In genomic region chr12:72815421-72815820, GRCh38 we compare ENCODE assay signal across 17 cellular contexts.
DNase-seq lines count a peak whose midpoint lies in the region; ATAC-seq, FAIRE-seq and TF ChIP-seq lines count a peak whose summit lies in the region.
"Had no signal": no experiment of that assay in that cellular context is flagged by ENCODE, and none has a peak within 500 bp of the region (broad histone marks: within the 10 kb centered on the region; RNA-seq: fewer than 3 reads in every experiment).

No MANE protein-coding gene starts in this region.

- H3F3A ChIP-seq in GM23338 (replicated peaks; ENCODE audit: low read depth): no peaks in the 10 kb centered on the region
- H3F3A ChIP-seq in neural progenitor cell (ENCODE audit: low read depth): no peaks in the 10 kb centered on the region

- no peak overlapping the region for H3K4me3 Mint-ChIP-seq in GM23338
- H3K4me3 Mint-ChIP-seq in endodermal cell: no peak overlapping the region
- H3K4me3 Mint-ChIP-seq in neural progenitor cell: no peak overlapping the region
- H3K4me3 Mint-ChIP-seq: CD4-positive, alpha-beta memory T cell; HFFc6 had no signal

- H3K14ac ChIP-seq in H1 (ENCODE audit: insufficient read length): no peak overlapping the region

- H2AFZ ChIP-seq in GM23338 (no peak overlapping the region), H1 (ENCODE audit: low read length) (no peak overlapping the region), neural progenitor cell (replicated peaks) (no peak overlapping the region)

- no peak for TF ChIP-seq EP300 in H1 (IDR thresholded peaks at IDR 0.05; ENCODE audit: borderline replicate concordance in 1 of 2, low read depth in 2 of 2, low read length in 2 of 2)

- H4K5ac ChIP-seq in H1 (ENCODE audit: insufficient read length, low read depth, low read length) (no peak overlapping the region), mesendoderm (ENCODE audit: low read length) (no peak overlapping the region)

- H2BK12ac ChIP-seq in H1 (ENCODE audit: low read depth, low read length): no peak overlapping the region

- H3K9ac ChIP-seq in HUES48 (ENCODE audit: low read depth, low read length) (no peak overlapping the region), H1 (replicated peaks in 1 of 4; ENCODE audit: extremely low read depth in 1 of 4, low read depth in 3 of 4, low read length in 3 of 4) (no peak overlapping the region), mesendoderm (ENCODE audit: low read length) (no peak overlapping the region), endodermal cell (ENCODE audit: extremely low read depth, low read length, poor library complexity, severe bottlenecking) (no peak overlapping the region), neural progenitor cell (no peak overlapping the region)

- H2BK120ac ChIP-seq in H1 (replicated peaks; ENCODE audit: low read depth, low read length) (no peak overlapping the region), mesendoderm (ENCODE audit: low read depth, low read length) (no peak overlapping the region)

- peaks cover 17% of the 10 kb centered on the region; the same call in 1 of the 2 replicates for H3K36me3 ChIP-seq in GM23338 (ENCODE audit: insufficient read depth)
- H3K36me3 ChIP-seq in HUES48 (ENCODE audit: control insufficient read depth, insufficient read depth, low read length): no peaks in the 10 kb centered on the region
- peaks cover 0 to 4% (median 0%) of the 10 kb centered on the region in 4 experiments; a peak in 2 of 8 replicates for H3K36me3 ChIP-seq in H1 (ENCODE audit: control insufficient read depth in 2 of 4, insufficient read depth in 4 of 4, low read length in 3 of 4)
- no peaks in the 10 kb centered on the region for H3K36me3 ChIP-seq in mesendoderm (ENCODE audit: control insufficient read depth, insufficient read depth, low read length)
- peaks cover 5% of the 10 kb centered on the region for H3K36me3 ChIP-seq in endodermal cell (ENCODE audit: control insufficient read depth, insufficient read depth, low read length)
- no peaks in the 10 kb centered on the region for H3K36me3 ChIP-seq in neural progenitor cell
- H3K36me3 ChIP-seq: HAP-1 had no signal

- H3K27me3 Mint-ChIP-seq in GM23338 (ENCODE audit: insufficient read depth, low read depth, poor library complexity) (peaks cover 7% of the 10 kb centered on the region), endodermal cell (ENCODE audit: insufficient read depth) (no peaks in the 10 kb centered on the region), neural progenitor cell (ENCODE audit: insufficient read depth, low read depth) (peaks cover 2% of the 10 kb centered on the region)
- H3K27me3 Mint-ChIP-seq: CD4-positive, alpha-beta memory T cell had no signal

- no peak overlapping the region for H3K27ac Mint-ChIP-seq in GM23338
- H3K27ac Mint-ChIP-seq in endodermal cell: no peak overlapping the region
- H3K27ac Mint-ChIP-seq in neural progenitor cell: no peak overlapping the region
- H3K27ac Mint-ChIP-seq: CD4-positive, alpha-beta memory T cell; HFFc6 had no signal

- H3K9me3 Mint-ChIP-seq in GM23338 (peaks cover 88% of the 10 kb centered on the region), endodermal cell (peaks cover 79% of the 10 kb centered on the region), neural progenitor cell (peaks cover 58% of the 10 kb centered on the region)

- no peak overlapping the region for H4K91ac ChIP-seq in H1 (replicated peaks; ENCODE audit: insufficient read length, low read length)

- peak overlapping the region; percentile 93 for H3K27ac ChIP-seq in GM23338 (ENCODE audit: low read depth)
- peak overlapping the region; percentile 27 for H3K27ac ChIP-seq in HUES48 (ENCODE audit: low read depth, low read length)
- H3K27ac ChIP-seq in H1 (ENCODE audit: low read depth, low read length): no peak overlapping the region
- no peak overlapping the region for H3K27ac ChIP-seq in mesendoderm (ENCODE audit: low read depth, low read length)
- no peak overlapping the region for H3K27ac ChIP-seq in endodermal cell (ENCODE audit: low read depth, low read length)
- no peak overlapping the region for H3K27ac ChIP-seq in neural progenitor cell

- H3K9me2 ChIP-seq in GM23338 (ENCODE audit: insufficient read depth): peaks cover 15% of the 10 kb centered on the region

- ATAC-seq in GM23338: no peak

- no peak overlapping the region for H2BK20ac ChIP-seq in H1 (ENCODE audit: low read length)

- POLR2A ChIA-PET in H1 (lab: Charles Lee; ENCODE audit: partially characterized antibody): no interaction called here

- H3K36me3 Mint-ChIP-seq in GM23338 (ENCODE audit: low read depth) (peaks cover 83% of the 10 kb centered on the region), endodermal cell (ENCODE audit: low read depth) (peaks cover 24% of the 10 kb centered on the region), neural progenitor cell (peaks cover 6% of the 10 kb centered on the region)

- no peaks in the 10 kb centered on the region for H3K23me2 ChIP-seq in H1 (ENCODE audit: low read depth, low read length)

- H3K4ac ChIP-seq in H1 (replicated peaks; ENCODE audit: insufficient read length, low read depth, low read length) (no peak overlapping the region), mesendoderm (ENCODE audit: low read depth, low read length) (no peak overlapping the region)

- TF ChIP-seq RAD21 in H1 (IDR thresholded peaks at IDR 0.05 in 1 of 2, conservative IDR thresholded peaks at IDR 0.05 in 1 of 2; ENCODE audit: low read depth in 2 of 2, low read length in 2 of 2): no peak

- no peak overlapping the region for H3K56ac ChIP-seq in H1 (replicated peaks; ENCODE audit: insufficient read length, low read depth, low read length)
- no peak overlapping the region for H3K56ac ChIP-seq in mesendoderm (ENCODE audit: low read length)

- H3K79me1 ChIP-seq in H1 (ENCODE audit: low read depth, low read length) (no peaks in the 10 kb centered on the region), mesendoderm (ENCODE audit: low read length) (no peaks in the 10 kb centered on the region)

- H3K9me3 ChIP-seq in HUES48 (ENCODE audit: control insufficient read depth, insufficient read depth, low read length) (peaks cover 27% of the 10 kb centered on the region), H1 (ENCODE audit: insufficient read depth in 2 of 2, low read depth in 1 of 2, low read length in 1 of 2) (peaks cover 10 to 11% of the 10 kb centered on the region in 2 experiments), endodermal cell (ENCODE audit: control insufficient read depth, low read length) (peaks cover 78% of the 10 kb centered on the region), neural progenitor cell (ENCODE audit: low read depth) (no peaks in the 10 kb centered on the region)
- H3K9me3 ChIP-seq: HAP-1 had no signal

- H4K8ac ChIP-seq in H1 (ENCODE audit: extremely low read depth, insufficient read depth, low read length) (no peak overlapping the region), mesendoderm (ENCODE audit: low read depth, low read length) (no peak overlapping the region)

- no peaks in the 10 kb centered on the region for H4K20me1 ChIP-seq in GM23338 (replicated peaks; ENCODE audit: insufficient read depth)
- H4K20me1 ChIP-seq in H1 (replicated peaks in 1 of 2; ENCODE audit: control insufficient read depth in 1 of 2, insufficient read depth in 2 of 2, low read length in 2 of 2): no peaks in the 10 kb centered on the region
- H4K20me1 ChIP-seq in neural progenitor cell (ENCODE audit: low read depth): no peaks in the 10 kb centered on the region

- DNase-seq in GM23338 (ENCODE audit: low spot score) (peak; percentile 33), H1 (ENCODE audit: low read depth in 1 of 2, low spot score in 2 of 2) (no peak), mesendoderm (peak; percentile 66), endodermal cell (no peak), midbrain (lab: John Stamatoyannopoulos, UW) (no peak), neural progenitor cell (ENCODE audit: low spot score) (no peak)
- DNase-seq: C1 segment of cervical spinal cord; Calu3; CD4-positive, alpha-beta memory T cell; COR-L47; DMS53; DMS79 treated with DMSO at 0.1 percent for 48 hours; GF-D8; HFFc6 had no signal

- H2BK15ac ChIP-seq in H1 (ENCODE audit: low read length) (no peak overlapping the region), mesendoderm (replicated peaks; ENCODE audit: low read depth) (no peak overlapping the region)

- H3K4me2 ChIP-seq in GM23338 (no peak overlapping the region), H1 (ENCODE audit: insufficient read depth in 1 of 2, low read depth in 2 of 2, low read length in 2 of 2) (no peak overlapping the region), mesendoderm (ENCODE audit: low read length) (no peak overlapping the region), neural progenitor cell (no peak overlapping the region)

- H2AK5ac ChIP-seq in H1 (ENCODE audit: low read depth, low read length) (no peak overlapping the region), mesendoderm (ENCODE audit: low read length) (no peak overlapping the region)

- peak overlapping the region; percentile 73; the same call in 1 of the 2 replicates for H2BK5ac ChIP-seq in H1 (ENCODE audit: low read depth, low read length)
- H2BK5ac ChIP-seq in mesendoderm (ENCODE audit: low read length): no peak overlapping the region

- peaks cover 16% of the 10 kb centered on the region for H3K4me1 Mint-ChIP-seq in GM23338
- H3K4me1 Mint-ChIP-seq in endodermal cell: no peaks in the 10 kb centered on the region
- H3K4me1 Mint-ChIP-seq in neural progenitor cell: no peaks in the 10 kb centered on the region
- H3K4me1 Mint-ChIP-seq: CD4-positive, alpha-beta memory T cell had no signal

- no peaks in the 10 kb centered on the region for H3K79me2 ChIP-seq in GM23338 (replicated peaks; ENCODE audit: insufficient read depth)
- no peaks in the 10 kb centered on the region for H3K79me2 ChIP-seq in H1 (ENCODE audit: control insufficient read depth in 1 of 2, insufficient read depth in 2 of 2, low read length in 2 of 2)
- H3K79me2 ChIP-seq in mesendoderm (ENCODE audit: control insufficient read depth, insufficient read depth, low read length): no peaks in the 10 kb centered on the region
- H3K79me2 ChIP-seq in neural progenitor cell (ENCODE audit: low read depth): no peaks in the 10 kb centered on the region

- CTCF ChIA-PET in H1 (lab: Charles Lee; ENCODE audit: partially characterized antibody): interaction anchor here (0.6 to 1.3 kb wide), 2 partner anchors 9 to 25 kb away, joined by 3 to 4 read pairs; no protein-coding TSS in a partner anchor

- no peaks in the 10 kb centered on the region for H3K27me3 ChIP-seq in GM23338 (ENCODE audit: insufficient read depth)
- H3K27me3 ChIP-seq in HUES48 (ENCODE audit: control insufficient read depth, insufficient read depth, low read length): no peaks in the 10 kb centered on the region
- no peaks in the 10 kb centered on the region for H3K27me3 ChIP-seq in H1 (replicated peaks in 1 of 4; ENCODE audit: control insufficient read depth in 3 of 4, extremely low read depth in 1 of 4, insufficient read depth in 3 of 4, low read length in 3 of 4)
- no peaks in the 10 kb centered on the region for H3K27me3 ChIP-seq in mesendoderm (ENCODE audit: insufficient read depth, low read length, poor library complexity)
- no peaks in the 10 kb centered on the region for H3K27me3 ChIP-seq in endodermal cell (ENCODE audit: control insufficient read depth, insufficient read depth, low read length, poor library complexity, severe bottlenecking)
- H3K27me3 ChIP-seq in neural progenitor cell: no peaks in the 10 kb centered on the region

- no peak for TF ChIP-seq POLR2A in H1 (IDR thresholded peaks at IDR 0.05; ENCODE audit: control extremely low read depth in 1 of 2, low read depth in 2 of 2, low read length in 2 of 2)

- no peak overlapping the region for H3K4me3 ChIP-seq in GM23338
- no peak overlapping the region for H3K4me3 ChIP-seq in HUES48 (ENCODE audit: low read depth, low read length)
- peak overlapping the region in 1 of 4 experiments; percentile 28; a peak in 1 of 8 replicates for H3K4me3 ChIP-seq in H1 (ENCODE audit: extremely low read depth in 1 of 4, insufficient read depth in 2 of 4, low read depth in 3 of 4, low read length in 4 of 4)
- no peak overlapping the region for H3K4me3 ChIP-seq in mesendoderm (ENCODE audit: low read length)
- H3K4me3 ChIP-seq in endodermal cell (ENCODE audit: low read length): no peak overlapping the region
- H3K4me3 ChIP-seq in neural progenitor cell: no peak overlapping the region
- H3K4me3 ChIP-seq: HAP-1 had no signal

- H3K23ac ChIP-seq in H1 (ENCODE audit: insufficient read length): no peak overlapping the region
- no peak overlapping the region for H3K23ac ChIP-seq in mesendoderm (ENCODE audit: low read length)

- TF ChIP-seq CTCF in GM23338 (conservative IDR thresholded peaks at IDR 0.05; ENCODE audit: low read depth in 2 of 2): no peak
- TF ChIP-seq CTCF in H1 (IDR thresholded peaks at IDR 0.05; ENCODE audit: control extremely low read depth in 1 of 3, insufficient read depth in 1 of 3, low read depth in 1 of 3, low read length in 3 of 3): no peak
- TF ChIP-seq CTCF in endodermal cell (conservative IDR thresholded peaks at IDR 0.05): no peak
- no peak for TF ChIP-seq CTCF in neural progenitor cell (IDR thresholded peaks at IDR 0.05)

- FAIRE-seq in H1 (lab: Jason Lieb, UNC): no peak
- FAIRE-seq: GM12891 had no signal

- H3K18ac ChIP-seq in H1 (ENCODE audit: extremely low read depth, low read length): no peak overlapping the region
- no peak overlapping the region for H3K18ac ChIP-seq in mesendoderm (ENCODE audit: low read length)

- H3K4me1 ChIP-seq in GM23338 (ENCODE audit: insufficient read depth) (peaks cover 12% of the 10 kb centered on the region; the same call in 1 of the 2 replicates), HUES48 (ENCODE audit: control insufficient read depth, insufficient read depth, low read length) (peaks cover 12% of the 10 kb centered on the region; the same call in 1 of the 2 replicates), H1 (replicated peaks in 1 of 4; ENCODE audit: control insufficient read depth in 3 of 4, insufficient read depth in 4 of 4, low read length in 3 of 4) (no peaks in the 10 kb centered on the region), mesendoderm (ENCODE audit: control insufficient read depth, low read depth, low read length) (no peaks in the 10 kb centered on the region), endodermal cell (ENCODE audit: control insufficient read depth, insufficient read depth, low read length) (no peaks in the 10 kb centered on the region), neural progenitor cell (no peaks in the 10 kb centered on the region)
- H3K4me1 ChIP-seq: HAP-1 had no signal

Comparison
In these comparisons a context has a peak if more than half of its experiments do, and no peak if none do; other contexts are left out.
1. DNase-seq: peak in GM23338 (single experiment) and mesendoderm (single experiment); none in H1 (0 of 2), endodermal cell (single experiment), midbrain (single experiment) and neural progenitor cell (single experiment).
2. H3K27ac ChIP-seq: peak in GM23338 (single experiment) and HUES48 (single experiment); none in H1 (single experiment), mesendoderm (single experiment), endodermal cell (single experiment) and neural progenitor cell (single experiment).